ENCODE assay signal across 28 cellular contexts in the genomic region with DNA sequence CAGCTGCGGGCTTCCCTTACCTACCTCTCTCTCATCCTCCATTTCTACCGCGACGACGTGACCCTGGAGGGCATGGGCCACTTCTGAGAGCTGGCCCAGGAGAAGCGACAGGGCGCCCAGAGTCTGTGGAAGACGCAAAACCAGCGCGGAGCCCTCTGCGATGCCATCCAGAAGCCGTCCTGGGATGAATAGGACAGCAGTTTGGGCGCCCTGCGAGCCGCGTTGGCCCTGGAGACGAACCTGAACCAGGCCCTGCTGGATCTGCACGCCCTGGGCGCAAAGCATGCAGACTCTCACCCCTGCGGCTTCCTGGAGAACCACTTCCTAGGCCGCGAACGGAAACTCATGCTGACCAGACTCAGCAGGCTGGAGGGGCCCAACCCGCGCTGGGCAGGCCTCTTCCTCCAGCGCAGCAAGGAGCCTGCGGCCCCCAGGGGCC. TPM values are rescaled to one million over a fixed set of nuclear protein-coding genes. Genes with fewer than 3 reads are reported as not detected.
"Had no signal": no experiment of that assay in that cellular context is flagged by ENCODE, and none has a peak within 500 bp of the region (broad histone marks: within the 10 kb centered on the region; RNA-seq: fewer than 3 reads in every experiment).

No MANE protein-coding gene starts in this region.

- H3K9me3 Mint-ChIP-seq: activated naive CD4-positive, alpha-beta T cell treated with anti-CD3 and anti-CD28 coated beads for 36 hours; activated T-cell treated with anti-CD3 and anti-CD28 coated beads, Interleukin-2, amount 50 U/mL, for 4 hours; activated T-helper 2 cell treated with anti-CD3 and anti-CD28 coated beads, Interferon-gamma antibody, Interleukin-2, Interleukin-4, amounts not matched to agents 10 μg/mL and 5 μg/mL and 100 μg/mL, durations not matched to agents 14 hours and 24 hours and 36 hours; nephron; stimulated activated naive CD8-positive, alpha-beta T cell treated with anti-CD3 and anti-CD28 coated beads, Interleukin-15, Interleukin-2, amounts not matched to agents 100 ng/mL and 50 ng/mL, for 24 hours; T-helper 1 cell treated with Interleukin-12 subunit alpha and Interleukin-12 subunit beta and Interleukin-4 antibody, amounts not matched to agents 30 μg/mL and 1 μg/mL, for 36 hours had no signal

- H3K27ac Mint-ChIP-seq: activated naive CD4-positive, alpha-beta T cell treated with anti-CD3 and anti-CD28 coated beads for 36 hours; activated T-helper 2 cell treated with anti-CD3 and anti-CD28 coated beads, Interferon-gamma antibody, Interleukin-2, Interleukin-4, amounts not matched to agents 10 μg/mL and 5 μg/mL and 100 μg/mL, durations not matched to agents 14 hours and 24 hours and 36 hours; nephron; stimulated activated naive CD8-positive, alpha-beta T cell treated with anti-CD3 and anti-CD28 coated beads, Interleukin-15, Interleukin-2, amounts not matched to agents 100 ng/mL and 50 ng/mL, for 24 hours; T-helper 1 cell treated with Interleukin-12 subunit alpha and Interleukin-12 subunit beta and Interleukin-4 antibody, amounts not matched to agents 30 μg/mL and 1 μg/mL, for 36 hours had no signal

- H3K4me3 ChIP-seq: cardiac muscle cell, heart left ventricle, left lung, pancreas, tibial nerve, vagina had no signal

- H3K36me3 ChIP-seq: cardiac muscle cell, heart left ventricle, left lung, pancreas, tibial nerve, vagina had no signal

- H3K4me1 Mint-ChIP-seq: nephron had no signal

- H3K27me3 ChIP-seq: cardiac muscle cell, heart left ventricle, pancreas, tibial nerve, vagina had no signal

- H3K4me1 ChIP-seq: heart left ventricle, left lung, pancreas, tibial nerve had no signal

- H3K4me3 Mint-ChIP-seq: activated naive CD4-positive, alpha-beta T cell treated with anti-CD3 and anti-CD28 coated beads for 36 hours; activated T-cell treated with anti-CD3 and anti-CD28 coated beads, Interleukin-2, amount 50 U/mL, for 4 hours; nephron; stimulated activated naive CD8-positive, alpha-beta T cell treated with anti-CD3 and anti-CD28 coated beads, Interleukin-15, Interleukin-2, amounts not matched to agents 100 ng/mL and 50 ng/mL, for 24 hours; T-helper 1 cell treated with Interleukin-12 subunit alpha and Interleukin-12 subunit beta and Interleukin-4 antibody, amounts not matched to agents 30 μg/mL and 1 μg/mL, for 36 hours had no signal

- H3K9me3 ChIP-seq: heart left ventricle, left lung, pancreas, tibial nerve, vagina had no signal

- H3K27ac ChIP-seq: cardiac muscle cell, heart left ventricle, left lung, pancreas, tibial nerve, vagina had no signal

- DNase-seq: activated CD4-positive, alpha-beta T cell treated with anti-CD3 and anti-CD28 coated beads for 4 hours; activated CD4-positive, alpha-beta T cell treated with anti-CD3 and anti-CD28 coated beads, Interleukin-2, amount 50 U/mL, for 48 hours; activated CD4-positive, CD25-positive, alpha-beta regulatory T cell; activated CD8-positive, alpha-beta memory T cell treated with anti-CD3 and anti-CD28 coated beads, Interleukin-2, amount 50 U/mL, for 48 hours; activated naive CD4-positive, alpha-beta T cell treated with anti-CD3 and anti-CD28 coated beads for 36 hours; activated T-cell treated with anti-CD3 and anti-CD28 coated beads, Interleukin-2, amount 50 U/mL, for 4 hours; amygdala; stimulated activated CD4-positive, alpha-beta T cell treated with anti-CD3 and anti-CD28 coated beads, Interleukin-12 subunit alpha, Interleukin-12 subunit beta, amount 100 ng/mL, for 4 hours; stimulated activated CD4-positive, alpha-beta T cell treated with anti-CD3 and anti-CD28 coated beads, Interleukin-4, amount 100 ng/mL, for 4 hours; substantia nigra; T1000 had no signal

RNA-seq across cellular contexts. Expression of a gene that starts 52.7 kb away (rescaled TPM):
- total RNA-seq: activated CD8-positive, alpha-beta memory T cell treated with anti-CD3 and anti-CD28 coated beads for 36 hours; activated naive CD4-positive, alpha-beta T cell treated with anti-CD3 and anti-CD28 coated beads for 36 hours; activated T-cell treated with anti-CD3 and anti-CD28 coated beads, Interleukin-2, amount 50 U/mL, for 4 hours; activated T-helper 2 cell treated with anti-CD3 and anti-CD28 coated beads, Interferon-gamma antibody, Interleukin-2, Interleukin-4, amounts not matched to agents 10 μg/mL and 5 μg/mL and 100 μg/mL, durations not matched to agents 14 hours and 24 hours and 36 hours; cardiac muscle cell; cerebellum; fibroblast of villous mesenchyme; left lung; mononuclear cell; myocyte; pancreas; pulmonary artery endothelial cell; right cardiac atrium; tibial nerve had no signal
- polyA plus RNA-seq: cardiac muscle cell, heart left ventricle, pancreas, right cardiac atrium had no signal
